17 cellular contexts compared by ENCODE assay signal in the genomic region with DNA sequence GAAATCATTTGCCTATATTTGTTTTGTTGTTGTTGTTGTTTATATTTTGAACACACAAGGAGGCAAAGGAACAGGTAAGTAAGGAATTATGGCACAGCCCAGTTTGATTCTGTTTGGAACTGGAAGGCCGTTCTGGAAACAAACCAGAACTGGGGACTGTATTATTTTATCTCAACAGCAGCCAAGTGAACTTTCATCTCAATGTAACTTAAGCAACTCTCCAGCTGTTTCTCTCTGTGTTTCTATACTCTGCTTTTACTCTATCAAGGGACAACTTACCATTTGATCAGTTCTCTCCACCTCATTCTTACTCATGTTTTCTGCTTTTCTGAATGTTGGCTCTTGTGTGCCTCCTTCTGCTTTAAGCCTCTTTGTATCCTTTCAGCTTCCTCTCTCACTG. TPM values are rescaled to one million over a fixed set of nuclear protein-coding genes. Genes with fewer than 3 reads are reported as not detected.
A peak's percentile ranks its signal among the peaks of the same experiment; 100 is the strongest.
DNase-seq lines count a peak whose midpoint lies in the region; ATAC-seq and TF ChIP-seq lines count a peak whose summit lies in the region.
"Had no signal": no experiment of that assay in that cellular context is flagged by ENCODE, and none has a peak within 500 bp of the region (broad histone marks: within the 10 kb centered on the region; RNA-seq: fewer than 3 reads in every experiment).

No MANE protein-coding gene starts in this region.

- no peak overlapping the region for H3K4me3 ChIP-seq in right lobe of liver
- H3K4me3 ChIP-seq: BLaER1 had no signal

- H3K9me3 ChIP-seq in right lobe of liver = no peaks in the 10 kb centered on the region
- H3K9me3 ChIP-seq: BLaER1, Caco-2 had no signal

- H3K27me3 ChIP-seq in right lobe of liver = no peaks in the 10 kb centered on the region
- H3K27me3 ChIP-seq: BLaER1 had no signal

- peaks cover 2 to 3% of the 10 kb centered on the region in 2 donors for H3K9me3 Mint-ChIP-seq in activated T-cell treated with anti-CD3 and anti-CD28 coated beads, Interleukin-2, amount 50 U/mL, for 72 hours
- H3K9me3 Mint-ChIP-seq in activated T-cell treated with anti-CD3 and anti-CD28 coated beads, Interleukin-2, amount 50 U/mL, for 4 hours = peaks cover 16% of the 10 kb centered on the region
- no peaks in the 10 kb centered on the region for H3K9me3 Mint-ChIP-seq in endothelial cell (ENCODE audit: unreplicated experiment)

- no peak for DNase-seq in activated T-cell treated with anti-CD3 and anti-CD28 coated beads, Interleukin-2, amount 50 U/mL, for 72 hours
- no peak for DNase-seq in activated T-cell treated with anti-CD3 and anti-CD28 coated beads, Interleukin-2, amount 50 U/mL, for 4 hours
- DNase-seq in endothelial cell (ENCODE audit: low spot score) (no peak), right lobe of liver (peak in 1 of 3 donors; percentile 45), GM19240 (ENCODE audit: insufficient read length, low spot score) (no peak)
- no peak for DNase-seq in effector CD4-positive, alpha-beta T cell
- DNase-seq: 8988T; AML-193; Caco-2; CD8-positive, alpha-beta memory T cell; DND-41; GDM1 had no signal

- H3K36me3 Mint-ChIP-seq in activated T-cell treated with anti-CD3 and anti-CD28 coated beads, Interleukin-2, amount 50 U/mL, for 72 hours (ENCODE audit: insufficient read depth in 2 of 2) = peaks cover 7 to 10% of the 10 kb centered on the region in 2 donors
- H3K36me3 Mint-ChIP-seq in activated T-cell treated with anti-CD3 and anti-CD28 coated beads, Interleukin-2, amount 50 U/mL, for 4 hours (ENCODE audit: insufficient read depth) = peaks cover 22% of the 10 kb centered on the region
- H3K36me3 Mint-ChIP-seq in endothelial cell (ENCODE audit: low read depth, unreplicated experiment) = peaks cover 19% of the 10 kb centered on the region

- intact Hi-C loops in right lobe of liver (cut with DNase I) = no loop called here

- H3K4me1 ChIP-seq in right lobe of liver = peaks cover 0 to 5% (median 0%) of the 10 kb centered on the region in 4 donors
- H3K4me1 ChIP-seq: BLaER1, Caco-2 had no signal

- 33% methylated on average over 1 of the region's 1 CpG for WGBS in right lobe of liver (ENCODE audit: insufficient coverage, low coverage, low lambda C conversion rate, missing lambda C conversion rate)

- no peak for TF ChIP-seq CTCF in endothelial cell (IDR thresholded peaks at IDR 0.05; ENCODE audit: unreplicated experiment)
- TF ChIP-seq CTCF in right lobe of liver (IDR thresholded peaks at IDR 0.05) = no peak

- no peak for ATAC-seq in activated T-cell treated with anti-CD3 and anti-CD28 coated beads, Interleukin-2, amount 50 U/mL, for 72 hours (replicated peaks in 1 of 2)
- no peak for ATAC-seq in activated T-cell treated with anti-CD3 and anti-CD28 coated beads, Interleukin-2, amount 50 U/mL, for 4 hours
- peak; percentile 93 to 97 (median 96) for ATAC-seq in right lobe of liver
- ATAC-seq in HG03457 (IDR thresholded peaks at IDR 0.05; ENCODE audit: unreplicated experiment) = no peak
- no peak for ATAC-seq in HG02759 (IDR thresholded peaks at IDR 0.05; ENCODE audit: unreplicated experiment)
- ATAC-seq: HCT116 had no signal

- peak overlapping the region; percentile 19 for H3K27ac Mint-ChIP-seq in activated T-cell treated with anti-CD3 and anti-CD28 coated beads, Interleukin-2, amount 50 U/mL, for 72 hours
- peak overlapping the region; percentile 68 for H3K27ac Mint-ChIP-seq in endothelial cell (ENCODE audit: unreplicated experiment)
- H3K27ac Mint-ChIP-seq: CD8-positive, alpha-beta memory T cell had no signal

- no peaks in the 10 kb centered on the region for H3K27me3 Mint-ChIP-seq in activated T-cell treated with anti-CD3 and anti-CD28 coated beads, Interleukin-2, amount 50 U/mL, for 72 hours (ENCODE audit: low read depth)
- H3K27me3 Mint-ChIP-seq in activated T-cell treated with anti-CD3 and anti-CD28 coated beads, Interleukin-2, amount 50 U/mL, for 4 hours (ENCODE audit: low read depth) = no peaks in the 10 kb centered on the region
- H3K27me3 Mint-ChIP-seq in endothelial cell (ENCODE audit: unreplicated experiment) = no peaks in the 10 kb centered on the region

- no peaks in the 10 kb centered on the region for H3K36me3 ChIP-seq in right lobe of liver

- TF ChIP-seq POLR2A in right lobe of liver (IDR thresholded peaks at IDR 0.05) = no peak

- no peak overlapping the region for H3K4me3 Mint-ChIP-seq in activated T-cell treated with anti-CD3 and anti-CD28 coated beads, Interleukin-2, amount 50 U/mL, for 72 hours
- no peak overlapping the region for H3K4me3 Mint-ChIP-seq in activated T-cell treated with anti-CD3 and anti-CD28 coated beads, Interleukin-2, amount 50 U/mL, for 4 hours
- no peak overlapping the region for H3K4me3 Mint-ChIP-seq in endothelial cell (ENCODE audit: unreplicated experiment)
- H3K4me3 Mint-ChIP-seq: CD8-positive, alpha-beta memory T cell had no signal

- no peak overlapping the region for H3K27ac ChIP-seq in right lobe of liver
- H3K27ac ChIP-seq: BLaER1 had no signal

- H3K4me1 Mint-ChIP-seq in activated T-cell treated with anti-CD3 and anti-CD28 coated beads, Interleukin-2, amount 50 U/mL, for 72 hours (ENCODE audit: low read depth) = no peaks in the 10 kb centered on the region
- no peaks in the 10 kb centered on the region for H3K4me1 Mint-ChIP-seq in activated T-cell treated with anti-CD3 and anti-CD28 coated beads, Interleukin-2, amount 50 U/mL, for 4 hours (ENCODE audit: low read depth)
- peaks cover 20% of the 10 kb centered on the region for H3K4me1 Mint-ChIP-seq in endothelial cell (ENCODE audit: unreplicated experiment)
- H3K4me1 Mint-ChIP-seq: CD8-positive, alpha-beta memory T cell had no signal

RNA-seq across cellular contexts. Expression of a gene that starts 16.0 kb away (rescaled TPM):
- under 1 TPM; 0.14 to 0.31 TPM for total RNA-seq in activated T-cell treated with anti-CD3 and anti-CD28 coated beads, Interleukin-2, amount 50 U/mL, for 72 hours
- total RNA-seq in activated T-cell treated with anti-CD3 and anti-CD28 coated beads, Interleukin-2, amount 50 U/mL, for 4 hours = under 1 TPM in 2 of 3 donors, not detected in 1; 0.15 to 0.16 TPM
- 1.8 TPM for total RNA-seq in endothelial cell (ENCODE audit: unreplicated experiment)
- under 1 TPM in 1 of 6 experiments, not detected in 5; 0.16 TPM for total RNA-seq in right lobe of liver
- total RNA-seq: H4 had no signal

Comparison
In these comparisons a context has a peak if more than half of its experiments do, and no peak if none do; other contexts are left out.
1. ATAC-seq: peak in right lobe of liver (4 of 4); none in activated T-cell treated with anti-CD3 and anti-CD28 coated beads, Interleukin-2, amount 50 U/mL, for 72 hours (0 of 2), activated T-cell treated with anti-CD3 and anti-CD28 coated beads, Interleukin-2, amount 50 U/mL, for 4 hours (0 of 2), HG03457 (single experiment) and HG02759 (single experiment).